Comparison of ENCODE assay signal across 20 cellular contexts in genomic region chr1:167681497-167682102, GRCh38. TPM values are rescaled to one million over a fixed set of nuclear protein-coding genes. Genes with fewer than 3 reads are reported as not detected.
A peak's percentile ranks its signal among the peaks of the same experiment; 100 is the strongest.
DNase-seq lines count a peak whose midpoint lies in the region; ATAC-seq, FAIRE-seq and TF ChIP-seq lines count a peak whose summit lies in the region.
"Had no signal": no experiment of that assay in that cellular context is flagged by ENCODE, and none has a peak within 500 bp of the region (broad histone marks: within the 10 kb centered on the region; RNA-seq: fewer than 3 reads in every experiment).

No MANE protein-coding gene starts in this region.

- 52 to 57% methylated on average over 5 of the region's 5 CpGs for WGBS in pancreas, 2 donors

- H3K4me1 ChIP-seq in pancreas, result no peaks in the 10 kb centered on the region

- DNase-seq in DMS 273 (lab: John Stamatoyannopoulos, UW; ENCODE audit: unreplicated experiment) (peak; percentile 20), DMS 273 treated with DMSO at 0.1 percent for 48 hours (lab: John Stamatoyannopoulos, UW) (no peak), immature natural killer cell (no peak), DMS53 treated with DMSO at 0.1 percent for 48 hours (lab: John Stamatoyannopoulos, UW; ENCODE audit: unreplicated experiment) (no peak), pancreas (no peak), WERI-Rb-1 (no peak)
- no peak for DNase-seq in activated T-helper 1 cell treated with anti-CD3 and anti-CD28 coated beads, Interleukin-12 subunit alpha, Interleukin-12 subunit beta, Interleukin-2, Interleukin-4 antibody, amounts not matched to agents 30 ng/mL and 10 ng/mL and 1 ng/mL, durations not matched to agents 14 hours and 24 hours and 36 hours (ENCODE audit: low spot score)
- DNase-seq in stimulated activated effector memory CD8-positive, alpha-beta T cell treated with anti-CD3 and anti-CD28 coated beads, Interleukin-12 subunit alpha, Interleukin-12 subunit beta, amount 100 ng/mL, for 72 hours (ENCODE audit: low spot score in 2 of 2), result no peak
- DNase-seq: activated CD4-positive, alpha-beta T cell treated with anti-CD3 and anti-CD28 coated beads, Interleukin-2, amount 10 ng/mL, durations not matched to agents 24 days and 14 days; HFFc6; hippocampal formation; left colon; NCI-H1436; SHP77 treated with DMSO at 0.1 percent for 48 hours; stimulated activated naive CD4-positive, alpha-beta T cell treated with Interleukin-2 at 50 U/mL for 16 hours; T-helper 9 cell had no signal

- H3K27me3 Mint-ChIP-seq in activated T-helper 1 cell treated with anti-CD3 and anti-CD28 coated beads, Interleukin-12 subunit alpha, Interleukin-12 subunit beta, Interleukin-2, Interleukin-4 antibody, amounts not matched to agents 30 ng/mL and 10 ng/mL and 1 ng/mL, durations not matched to agents 14 hours and 24 hours and 36 hours (ENCODE audit: insufficient read depth), result no peaks in the 10 kb centered on the region
- H3K27me3 Mint-ChIP-seq in immature natural killer cell (ENCODE audit: low read depth in 3 of 3), result no peaks in the 10 kb centered on the region
- H3K27me3 Mint-ChIP-seq: activated CD4-positive, alpha-beta T cell treated with anti-CD3 and anti-CD28 coated beads, Interleukin-2, amount 10 ng/mL, durations not matched to agents 24 days and 14 days had no signal

- H3K27me3 ChIP-seq in pancreas (no peaks in the 10 kb centered on the region), WERI-Rb-1 (ENCODE audit: insufficient read depth, low read depth, severe bottlenecking) (no peaks in the 10 kb centered on the region)

- peaks cover 24% of the 10 kb centered on the region for H3K4me1 Mint-ChIP-seq in activated T-helper 1 cell treated with anti-CD3 and anti-CD28 coated beads, Interleukin-12 subunit alpha, Interleukin-12 subunit beta, Interleukin-2, Interleukin-4 antibody, amounts not matched to agents 30 ng/mL and 10 ng/mL and 1 ng/mL, durations not matched to agents 14 hours and 24 hours and 36 hours (ENCODE audit: low read depth)
- H3K4me1 Mint-ChIP-seq in immature natural killer cell, result peaks cover 18 to 23% of the 10 kb centered on the region in 2 donors
- peaks cover 6% of the 10 kb centered on the region for H3K4me1 Mint-ChIP-seq in stimulated activated effector memory CD8-positive, alpha-beta T cell treated with anti-CD3 and anti-CD28 coated beads, Interleukin-12 subunit alpha, Interleukin-12 subunit beta, amount 100 ng/mL, for 72 hours

- H3K36me3 ChIP-seq in pancreas, result no peaks in the 10 kb centered on the region
- no peaks in the 10 kb centered on the region for H3K36me3 ChIP-seq in WERI-Rb-1

- TF ChIP-seq CTCF in pancreas (IDR thresholded peaks at IDR 0.05), result no peak
- no peak for TF ChIP-seq CTCF in WERI-Rb-1 (IDR thresholded peaks at IDR 0.05; ENCODE audit: low read depth, low read length)

- H3K4me3 ChIP-seq in pancreas, result no peak overlapping the region
- no peak overlapping the region for H3K4me3 ChIP-seq in WERI-Rb-1 (ENCODE audit: low read depth, low read length)
- H3K4me3 ChIP-seq: skin epidermis had no signal

- peak; percentile 37 for ATAC-seq in stimulated activated effector memory CD8-positive, alpha-beta T cell treated with anti-CD3 and anti-CD28 coated beads, Interleukin-12 subunit alpha, Interleukin-12 subunit beta, amount 100 ng/mL, for 72 hours
- no peak for ATAC-seq in pancreas
- ATAC-seq: left colon had no signal

- H3K27ac ChIP-seq in pancreas (no peak overlapping the region), WERI-Rb-1 (no peak overlapping the region)
- H3K27ac ChIP-seq: 22Rv1, skin epidermis had no signal

- H3K4me3 Mint-ChIP-seq in activated T-helper 1 cell treated with anti-CD3 and anti-CD28 coated beads, Interleukin-12 subunit alpha, Interleukin-12 subunit beta, Interleukin-2, Interleukin-4 antibody, amounts not matched to agents 30 ng/mL and 10 ng/mL and 1 ng/mL, durations not matched to agents 14 hours and 24 hours and 36 hours, result no peak overlapping the region
- peak overlapping the region in 4 of 5 donors; percentile 21 to 51 (median 39) for H3K4me3 Mint-ChIP-seq in immature natural killer cell
- no peak overlapping the region for H3K4me3 Mint-ChIP-seq in stimulated activated effector memory CD8-positive, alpha-beta T cell treated with anti-CD3 and anti-CD28 coated beads, Interleukin-12 subunit alpha, Interleukin-12 subunit beta, amount 100 ng/mL, for 72 hours
- H3K4me3 Mint-ChIP-seq: activated CD4-positive, alpha-beta T cell treated with anti-CD3 and anti-CD28 coated beads, Interleukin-2, amount 10 ng/mL, durations not matched to agents 24 days and 14 days; HFFc6 had no signal

- intact Hi-C loops in activated T-helper 1 cell treated with anti-CD3 and anti-CD28 coated beads, Interleukin-12 subunit alpha, Interleukin-12 subunit beta, Interleukin-2, Interleukin-4 antibody, amounts not matched to agents 30 ng/mL and 10 ng/mL and 1 ng/mL, durations not matched to agents 14 hours and 24 hours and 36 hours (cut with micrococcal nuclease), result no loop called here
- intact Hi-C loops in pancreas (cut with DNase I), result loop anchor here in 2 of 3 donors (10.0 kb wide), 2 partner anchors 77 to 87 kb away; no protein-coding TSS in a partner anchor

- peaks cover 32% of the 10 kb centered on the region for H3K36me3 Mint-ChIP-seq in activated T-helper 1 cell treated with anti-CD3 and anti-CD28 coated beads, Interleukin-12 subunit alpha, Interleukin-12 subunit beta, Interleukin-2, Interleukin-4 antibody, amounts not matched to agents 30 ng/mL and 10 ng/mL and 1 ng/mL, durations not matched to agents 14 hours and 24 hours and 36 hours (ENCODE audit: low read depth)
- H3K36me3 Mint-ChIP-seq in immature natural killer cell, result peaks cover 0 to 17% (median 12%) of the 10 kb centered on the region in 3 donors
- H3K36me3 Mint-ChIP-seq in stimulated activated effector memory CD8-positive, alpha-beta T cell treated with anti-CD3 and anti-CD28 coated beads, Interleukin-12 subunit alpha, Interleukin-12 subunit beta, amount 100 ng/mL, for 72 hours, result peaks cover 51% of the 10 kb centered on the region

- H3K27ac Mint-ChIP-seq in activated T-helper 1 cell treated with anti-CD3 and anti-CD28 coated beads, Interleukin-12 subunit alpha, Interleukin-12 subunit beta, Interleukin-2, Interleukin-4 antibody, amounts not matched to agents 30 ng/mL and 10 ng/mL and 1 ng/mL, durations not matched to agents 14 hours and 24 hours and 36 hours, result peak overlapping the region; percentile 56
- peak overlapping the region in 1 of 6 donors; percentile 85 for H3K27ac Mint-ChIP-seq in immature natural killer cell
- H3K27ac Mint-ChIP-seq in stimulated activated effector memory CD8-positive, alpha-beta T cell treated with anti-CD3 and anti-CD28 coated beads, Interleukin-12 subunit alpha, Interleukin-12 subunit beta, amount 100 ng/mL, for 72 hours, result no peak overlapping the region
- H3K27ac Mint-ChIP-seq: HFFc6 had no signal

- no peak for FAIRE-seq in pancreas (lab: Jason Lieb, UNC)
- FAIRE-seq: GM12892 had no signal

- no peaks in the 10 kb centered on the region for H3K9me3 Mint-ChIP-seq in activated T-helper 1 cell treated with anti-CD3 and anti-CD28 coated beads, Interleukin-12 subunit alpha, Interleukin-12 subunit beta, Interleukin-2, Interleukin-4 antibody, amounts not matched to agents 30 ng/mL and 10 ng/mL and 1 ng/mL, durations not matched to agents 14 hours and 24 hours and 36 hours
- no peaks in the 10 kb centered on the region for H3K9me3 Mint-ChIP-seq in immature natural killer cell
- no peaks in the 10 kb centered on the region for H3K9me3 Mint-ChIP-seq in stimulated activated effector memory CD8-positive, alpha-beta T cell treated with anti-CD3 and anti-CD28 coated beads, Interleukin-12 subunit alpha, Interleukin-12 subunit beta, amount 100 ng/mL, for 72 hours
- H3K9me3 Mint-ChIP-seq: activated CD4-positive, alpha-beta T cell treated with anti-CD3 and anti-CD28 coated beads, Interleukin-2, amount 10 ng/mL, durations not matched to agents 24 days and 14 days; HFFc6 had no signal

- H3K9me3 ChIP-seq in pancreas (no peaks in the 10 kb centered on the region), WERI-Rb-1 (ENCODE audit: severe bottlenecking) (no peaks in the 10 kb centered on the region)

RNA-seq across cellular contexts. Expression of gene MPZL1, which starts 40.2 kb away (rescaled TPM):
- total RNA-seq in activated T-helper 1 cell treated with anti-CD3 and anti-CD28 coated beads, Interleukin-12 subunit alpha, Interleukin-12 subunit beta, Interleukin-2, Interleukin-4 antibody, amounts not matched to agents 30 ng/mL and 10 ng/mL and 1 ng/mL, durations not matched to agents 14 hours and 24 hours and 36 hours, result 40.8 and 40.9 TPM in 2 replicates
- polyA plus RNA-seq in immature natural killer cell (10 to 100 TPM in 2 of 3 donors, 1 to 10 TPM in 1; 6.8 to 14.3 (median 12.1) TPM), pancreas (1 to 10 TPM; 6.3 to 9.3 TPM)
- 10 to 100 TPM; 17.3 to 46.6 (median 23.5) TPM for total RNA-seq in pancreas

RNA-seq across cellular contexts. Expression of gene RCSD1, which starts 51.6 kb away (rescaled TPM):
- 78.6 and 81.9 TPM in 2 replicates for total RNA-seq in activated T-helper 1 cell treated with anti-CD3 and anti-CD28 coated beads, Interleukin-12 subunit alpha, Interleukin-12 subunit beta, Interleukin-2, Interleukin-4 antibody, amounts not matched to agents 30 ng/mL and 10 ng/mL and 1 ng/mL, durations not matched to agents 14 hours and 24 hours and 36 hours
- polyA plus RNA-seq in immature natural killer cell (100 to 1,000 TPM in 2 of 3 donors, 10 to 100 TPM in 1; 96.2 to 179 (median 129) TPM), pancreas (1 to 10 TPM in 1 of 2 donors, under 1 TPM in 1; 0.89 to 1.9 TPM)
- 1 to 10 TPM in 4 of 6 donors, under 1 TPM in 2; 0.59 to 6.7 (median 1.7) TPM for total RNA-seq in pancreas
- total RNA-seq: HFFc6, NCI-H460 had no signal

Comparison
In these comparisons a context has a peak if more than half of its experiments do, and no peak if none do; other contexts are left out.
1. H3K4me3 Mint-ChIP-seq: peak in immature natural killer cell (4 of 5); none in activated T-helper 1 cell treated with anti-CD3 and anti-CD28 coated beads, Interleukin-12 subunit alpha, Interleukin-12 subunit beta, Interleukin-2, Interleukin-4 antibody, amounts not matched to agents 30 ng/mL and 10 ng/mL and 1 ng/mL, durations not matched to agents 14 hours and 24 hours and 36 hours (single experiment) and stimulated activated effector memory CD8-positive, alpha-beta T cell treated with anti-CD3 and anti-CD28 coated beads, Interleukin-12 subunit alpha, Interleukin-12 subunit beta, amount 100 ng/mL, for 72 hours (single experiment).
2. RNA of gene RCSD1, which starts 51.6 kb away (total RNA-seq): 78.6 to 81.9 TPM in activated T-helper 1 cell treated with anti-CD3 and anti-CD28 coated beads, Interleukin-12 subunit alpha, Interleukin-12 subunit beta, Interleukin-2, Interleukin-4 antibody, amounts not matched to agents 30 ng/mL and 10 ng/mL and 1 ng/mL, durations not matched to agents 14 hours and 24 hours and 36 hours; 0.59 to 6.7 TPM in pancreas; every median in the first group is over 10 times any median in the second.